In the genomic region with DNA sequence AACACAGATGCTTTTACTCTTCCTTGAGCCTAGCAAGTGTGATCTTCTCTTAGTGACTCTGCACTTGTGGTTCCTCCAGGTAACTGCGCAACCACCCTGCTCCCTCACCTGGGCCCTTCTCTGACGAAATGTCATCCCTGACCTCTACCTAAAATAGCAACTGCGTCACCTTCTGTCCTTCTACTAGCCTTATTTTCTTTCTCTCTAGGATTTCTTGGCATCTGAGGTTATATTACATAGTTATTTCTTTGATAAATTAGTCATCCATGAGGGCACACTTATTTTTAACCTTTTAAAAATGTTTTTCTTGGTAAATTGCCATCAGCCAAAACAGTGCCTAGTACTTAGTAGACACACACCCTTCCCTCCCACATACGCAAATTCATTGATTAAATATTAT, we compare ENCODE assay signal across 23 cellular contexts.
"Had no signal": no experiment of that assay in that cellular context is flagged by ENCODE, and none has a peak within 500 bp of the region (broad histone marks: within the 10 kb centered on the region; RNA-seq: fewer than 3 reads in every experiment).

No MANE protein-coding gene starts in this region.

- ATAC-seq: activated CD8-positive, alpha-beta T cell treated with anti-CD3 and anti-CD28 coated beads for 36 hours; activated T-helper 17 cell treated with anti-CD3 and anti-CD28 coated beads, Interleukin-2, amount 50 U/mL, for 72 hours; body of pancreas; naive thymus-derived CD8-positive, alpha-beta T cell; right lobe of liver had no signal

- H3K27ac Mint-ChIP-seq: activated CD8-positive, alpha-beta T cell treated with anti-CD3 and anti-CD28 coated beads for 36 hours; activated naive CD8-positive, alpha-beta T cell treated with anti-CD3 and anti-CD28 coated beads, Interleukin-2, amount 10 ng/mL, durations not matched to agents 7 days and 5 days; activated T-helper 17 cell treated with anti-CD3 and anti-CD28 coated beads, Interleukin-2, amount 50 U/mL, for 72 hours; immature natural killer cell; naive thymus-derived CD8-positive, alpha-beta T cell; stimulated activated memory B cell treated with anti-CD40 and anti-IgM and Interleukin-4, amounts not matched to agents 10 μg/mL and 1 μg/mL and 100 μg/mL, for 72 hours had no signal

- H3K9me3 Mint-ChIP-seq: activated CD8-positive, alpha-beta T cell treated with anti-CD3 and anti-CD28 coated beads for 36 hours; activated naive CD8-positive, alpha-beta T cell treated with anti-CD3 and anti-CD28 coated beads, Interleukin-2, amount 10 ng/mL, durations not matched to agents 7 days and 5 days; activated T-helper 17 cell treated with anti-CD3 and anti-CD28 coated beads, Interleukin-2, amount 50 U/mL, for 72 hours; central memory CD8-positive, alpha-beta T cell; immature natural killer cell; naive thymus-derived CD8-positive, alpha-beta T cell; stimulated activated memory B cell treated with anti-CD40 and anti-IgM and Interleukin-4, amounts not matched to agents 10 μg/mL and 1 μg/mL and 100 μg/mL, for 72 hours had no signal

- H3K4me3 ChIP-seq: body of pancreas, right lobe of liver, spleen, testis, upper lobe of right lung had no signal

- DNase-seq: activated CD4-positive, alpha-beta T cell treated with anti-CD3 and anti-CD28 coated beads for 48 hours; activated CD4-positive, CD25-positive, alpha-beta regulatory T cell; activated CD8-positive, alpha-beta T cell treated with anti-CD3 and anti-CD28 coated beads for 36 hours; activated naive CD4-positive, alpha-beta T cell treated with Interleukin-2 at 50 U/mL for 16 hours; activated naive CD8-positive, alpha-beta T cell treated with anti-CD3 and anti-CD28 coated beads, Interleukin-2, amount 10 ng/mL, durations not matched to agents 7 days and 5 days; activated T-cell treated with anti-CD3 and anti-CD28 coated beads, Interleukin-2, amount 50 U/mL, for 1 hour; amygdala; body of pancreas; cortex of kidney; immature natural killer cell; kidney glomerular epithelial cell; mesenchymal stem cell; naive thymus-derived CD8-positive, alpha-beta T cell; right lobe of liver; spleen; stimulated activated CD4-positive, alpha-beta T cell treated with anti-CD3 and anti-CD28 coated beads, Interleukin-4, amount 100 ng/mL, for 4 hours; T-helper 1 cell; T-helper 9 cell; testis; upper lobe of right lung had no signal

- H3K4me1 Mint-ChIP-seq: activated naive CD8-positive, alpha-beta T cell treated with anti-CD3 and anti-CD28 coated beads, Interleukin-2, amount 10 ng/mL, durations not matched to agents 7 days and 5 days; activated T-helper 17 cell treated with anti-CD3 and anti-CD28 coated beads, Interleukin-2, amount 50 U/mL, for 72 hours; central memory CD8-positive, alpha-beta T cell; naive thymus-derived CD8-positive, alpha-beta T cell; stimulated activated memory B cell treated with anti-CD40 and anti-IgM and Interleukin-4, amounts not matched to agents 10 μg/mL and 1 μg/mL and 100 μg/mL, for 72 hours had no signal

- H3K27ac ChIP-seq: body of pancreas, right lobe of liver, spleen, testis, upper lobe of right lung had no signal

- H3K4me1 ChIP-seq: body of pancreas, right lobe of liver, spleen, testis, upper lobe of right lung had no signal

- H3K9me3 ChIP-seq: body of pancreas, right lobe of liver, spleen, testis, upper lobe of right lung had no signal

- H3K27me3 ChIP-seq: body of pancreas, right lobe of liver, spleen, testis, upper lobe of right lung had no signal

- H3K27me3 Mint-ChIP-seq: central memory CD8-positive, alpha-beta T cell; stimulated activated memory B cell treated with anti-CD40 and anti-IgM and Interleukin-4, amounts not matched to agents 10 μg/mL and 1 μg/mL and 100 μg/mL, for 72 hours had no signal

- H3K36me3 ChIP-seq: right lobe of liver, spleen, upper lobe of right lung had no signal

- H3K36me3 Mint-ChIP-seq: activated naive CD8-positive, alpha-beta T cell treated with anti-CD3 and anti-CD28 coated beads, Interleukin-2, amount 10 ng/mL, durations not matched to agents 7 days and 5 days; immature natural killer cell; naive thymus-derived CD8-positive, alpha-beta T cell; stimulated activated memory B cell treated with anti-CD40 and anti-IgM and Interleukin-4, amounts not matched to agents 10 μg/mL and 1 μg/mL and 100 μg/mL, for 72 hours had no signal

- H3K4me3 Mint-ChIP-seq: activated CD8-positive, alpha-beta T cell treated with anti-CD3 and anti-CD28 coated beads for 36 hours; activated naive CD8-positive, alpha-beta T cell treated with anti-CD3 and anti-CD28 coated beads, Interleukin-2, amount 10 ng/mL, durations not matched to agents 7 days and 5 days; activated T-helper 17 cell treated with anti-CD3 and anti-CD28 coated beads, Interleukin-2, amount 50 U/mL, for 72 hours; central memory CD8-positive, alpha-beta T cell; immature natural killer cell; naive thymus-derived CD8-positive, alpha-beta T cell; stimulated activated memory B cell treated with anti-CD40 and anti-IgM and Interleukin-4, amounts not matched to agents 10 μg/mL and 1 μg/mL and 100 μg/mL, for 72 hours had no signal
